ENCODE assay signal across 16 cellular contexts in genomic region chr20:4092136-4092479, GRCh38. TPM values are rescaled to one million over a fixed set of nuclear protein-coding genes. Genes with fewer than 3 reads are reported as not detected.
DNase-seq lines count a peak whose midpoint lies in the region; ATAC-seq and TF ChIP-seq lines count a peak whose summit lies in the region.
"Had no signal": no experiment of that assay in that cellular context is flagged by ENCODE, and none has a peak within 500 bp of the region (broad histone marks: within the 10 kb centered on the region; RNA-seq: fewer than 3 reads in every experiment).

No MANE protein-coding gene starts in this region.

- H3K27me3 ChIP-seq in CD4-positive, alpha-beta T cell (ENCODE audit: control insufficient read depth, insufficient read depth, low read length), result no peaks in the 10 kb centered on the region
- peaks cover 12% of the 10 kb centered on the region; the same call in 1 of the 2 replicates for H3K27me3 ChIP-seq in OCI-LY3 (ENCODE audit: low read depth, low read length)
- no peaks in the 10 kb centered on the region for H3K27me3 ChIP-seq in fibroblast of lung (ENCODE audit: control insufficient read depth, insufficient read depth, low read length)
- no peaks in the 10 kb centered on the region for H3K27me3 ChIP-seq in upper lobe of left lung

- peaks cover 2% of the 10 kb centered on the region for H3K9me3 Mint-ChIP-seq in CD4-positive, alpha-beta T cell

- H3K9ac ChIP-seq in OCI-LY3 (ENCODE audit: low read length), result no peak overlapping the region
- no peak overlapping the region for H3K9ac ChIP-seq in fibroblast of lung (ENCODE audit: insufficient read depth, low read length)

- H3K79me2 ChIP-seq in OCI-LY3 (ENCODE audit: low read length) (no peaks in the 10 kb centered on the region), fibroblast of lung (ENCODE audit: control insufficient read depth, insufficient read depth, low read length) (no peaks in the 10 kb centered on the region), OCI-LY7 (ENCODE audit: insufficient read depth, low read depth, low read length) (no peaks in the 10 kb centered on the region)

- H3K4me3 ChIP-seq in OCI-LY3 (ENCODE audit: low read length), result no peak overlapping the region
- no peak overlapping the region for H3K4me3 ChIP-seq in fibroblast of lung (replicated peaks in 1 of 4; ENCODE audit: control extremely low read depth in 1 of 4, insufficient read depth in 1 of 4, low read depth in 3 of 4, low read length in 4 of 4)
- no peak overlapping the region for H3K4me3 ChIP-seq in upper lobe of left lung
- H3K4me3 ChIP-seq in OCI-LY7 (ENCODE audit: low read depth, low read length, poor library complexity, severe bottlenecking), result no peak overlapping the region
- H3K4me3 ChIP-seq: GM12878, GM23248, K562, SK-N-MC had no signal

- no peak overlapping the region for H3K27ac Mint-ChIP-seq in CD4-positive, alpha-beta T cell
- H3K27ac Mint-ChIP-seq: CD4-positive, alpha-beta memory T cell had no signal

- H4K20me1 ChIP-seq in OCI-LY3 (ENCODE audit: insufficient read depth, low read length) (no peaks in the 10 kb centered on the region), fibroblast of lung (ENCODE audit: control insufficient read depth, extremely low read depth, insufficient read depth, low read length) (no peaks in the 10 kb centered on the region), OCI-LY7 (ENCODE audit: insufficient read depth, low read length) (no peaks in the 10 kb centered on the region)

- H3K4me3 Mint-ChIP-seq in CD4-positive, alpha-beta T cell, result no peak overlapping the region
- H3K4me3 Mint-ChIP-seq: CD4-positive, alpha-beta memory T cell had no signal

- H3K4me2 ChIP-seq in OCI-LY3 (ENCODE audit: low read length), result peak overlapping the region; percentile 20; the same call in 1 of the 2 replicates
- no peak overlapping the region for H3K4me2 ChIP-seq in fibroblast of lung (ENCODE audit: extremely low read depth, insufficient read depth, low read length)
- H3K4me2 ChIP-seq in OCI-LY7 (ENCODE audit: low read length), result no peak overlapping the region

- no peak for ATAC-seq in CD4-positive, alpha-beta T cell (ENCODE audit: poor library complexity)
- ATAC-seq in upper lobe of left lung (ENCODE audit: low FRiP score in 2 of 2) (no peak), HG02759 (IDR thresholded peaks at IDR 0.05; ENCODE audit: unreplicated experiment) (no peak), HG02852 (IDR thresholded peaks at IDR 0.05; ENCODE audit: unreplicated experiment) (no peak)

- no TSS peak for BruUV-seq in OCI-LY7 (replicated peaks; lab: Mats Ljungman, UMichigan)

- TF ChIP-seq EP300 in upper lobe of left lung (IDR thresholded peaks at IDR 0.05), result no peak

- POLR2A ChIA-PET in CD4-positive, alpha-beta T cell (lab: Charles Lee), result no interaction called here
- POLR2A ChIA-PET in OCI-LY7 (lab: Charles Lee), result no interaction called here

- DNase-seq in CD4-positive, alpha-beta T cell, result no peak
- no peak for DNase-seq in fibroblast of lung (ENCODE audit: low read depth in 2 of 2)
- no peak for DNase-seq in upper lobe of left lung
- DNase-seq in OCI-LY7 (ENCODE audit: low spot score), result no peak
- DNase-seq: AML-193; NCI-H187 treated with DMSO at 0.1 percent for 48 hours; NK-92 treated with Interleukin-12 subunit alpha and Interleukin-12 subunit beta, amount 100 ng/mL, for 24 hours had no signal

- intact Hi-C loops in CD4-positive, alpha-beta T cell (cut with DNase I, micrococcal nuclease), result loop anchor here in 1 of 2 experiments (2.0 kb wide), 1 partner anchor 415 kb away; no protein-coding TSS in a partner anchor
- intact Hi-C loops in OCI-LY7 (cut with micrococcal nuclease; ENCODE audit: unreplicated experiment), result no loop called here

- no peaks in the 10 kb centered on the region for H3K4me1 Mint-ChIP-seq in CD4-positive, alpha-beta T cell (ENCODE audit: low read depth)

- 69 to 74% methylated on average over 6 of the region's 6 CpGs for WGBS in upper lobe of left lung, 2 donors

- TF ChIP-seq POLR2A in upper lobe of left lung (IDR thresholded peaks at IDR 0.05), result no peak

- TF ChIP-seq CTCF in 22Rv1 (IDR thresholded peaks at IDR 0.05) (peak; percentile 63), OCI-LY3 (IDR thresholded peaks at IDR 0.05; ENCODE audit: low read depth, low read length) (no peak), fibroblast of lung (conservative IDR thresholded peaks at IDR 0.05 in 1 of 2, IDR thresholded peaks at IDR 0.05 in 1 of 2; ENCODE audit: low read depth in 1 of 2, low read length in 2 of 2) (no peak), upper lobe of left lung (IDR thresholded peaks at IDR 0.05) (no peak), OCI-LY7 (conservative IDR thresholded peaks at IDR 0.05; ENCODE audit: low read length) (no peak; the same call in 1 of the 2 replicates)
- peak; percentile 7 for TF ChIP-seq CTCF in CD4-positive, alpha-beta T cell (IDR thresholded peaks at IDR 0.05)

- H2AFZ ChIP-seq in OCI-LY3 (ENCODE audit: low read depth, low read length) (no peak overlapping the region), fibroblast of lung (ENCODE audit: low read length) (no peak overlapping the region), OCI-LY7 (ENCODE audit: low read length) (no peak overlapping the region)
- H2AFZ ChIP-seq: GM23248 had no signal

- no peaks in the 10 kb centered on the region for H3K9me3 ChIP-seq in CD4-positive, alpha-beta T cell (ENCODE audit: control insufficient read depth, low read length)
- H3K9me3 ChIP-seq in OCI-LY3 (ENCODE audit: insufficient read depth, low read length) (peaks cover 14% of the 10 kb centered on the region), fibroblast of lung (ENCODE audit: control insufficient read depth, insufficient read depth, low read depth, low read length) (no peaks in the 10 kb centered on the region), upper lobe of left lung (no peaks in the 10 kb centered on the region), OCI-LY7 (ENCODE audit: low read length) (peaks cover 5% of the 10 kb centered on the region; the same call in 1 of the 2 replicates)

- H3K4me1 ChIP-seq in OCI-LY3 (ENCODE audit: low read length) (0 out of 2 replicates have a peak, but pooled peaks cover 3% of the 10 kb centered on the region), fibroblast of lung (ENCODE audit: control insufficient read depth, extremely low read depth, insufficient read depth, low read length) (peaks cover 16% of the 10 kb centered on the region), upper lobe of left lung (peaks cover 0 to 5% (median 2%) of the 10 kb centered on the region in 4 donors), OCI-LY7 (ENCODE audit: insufficient read depth, low read length, poor library complexity, severe bottlenecking) (no peaks in the 10 kb centered on the region)

- CTCF ChIA-PET in CD4-positive, alpha-beta T cell (lab: Charles Lee), result interaction anchor here (0.7 to 1.3 kb wide), 3 partner anchors 9 to 222 kb away, joined by 3 to 4 read pairs (median 3); no protein-coding TSS in a partner anchor
- CTCF ChIA-PET in OCI-LY7 (lab: Charles Lee; ENCODE audit: unreplicated experiment), result no interaction called here

- peaks cover 16% of the 10 kb centered on the region for H3K27me3 Mint-ChIP-seq in CD4-positive, alpha-beta T cell

- H3K36me3 ChIP-seq in OCI-LY3 (replicated peaks; ENCODE audit: low read depth, low read length) (peaks cover 3% of the 10 kb centered on the region), fibroblast of lung (ENCODE audit: control insufficient read depth, insufficient read depth, low read length) (no peaks in the 10 kb centered on the region), upper lobe of left lung (no peaks in the 10 kb centered on the region), OCI-LY7 (ENCODE audit: insufficient read depth, low read length) (no peaks in the 10 kb centered on the region)

- no peaks in the 10 kb centered on the region for H3K9me2 ChIP-seq in OCI-LY7 (ENCODE audit: insufficient read depth, low read length)

- H3K27ac ChIP-seq in 22Rv1 (no peak overlapping the region), OCI-LY3 (ENCODE audit: low read length) (no peak overlapping the region), fibroblast of lung (ENCODE audit: insufficient read depth, low read length) (peak overlapping the region; percentile 85), upper lobe of left lung (no peak overlapping the region), OCI-LY7 (ENCODE audit: low read depth, low read length, poor library complexity, severe bottlenecking) (no peak overlapping the region)
- no peak overlapping the region for H3K27ac ChIP-seq in CD4-positive, alpha-beta T cell (ENCODE audit: low read depth, low read length)
- H3K27ac ChIP-seq: SK-N-MC had no signal

- no peaks in the 10 kb centered on the region for H3K36me3 Mint-ChIP-seq in CD4-positive, alpha-beta T cell (ENCODE audit: low read depth)

RNA-seq across cellular contexts. Expression of gene SMOX, which starts 56.5 kb away (rescaled TPM):
- total RNA-seq in CD4-positive, alpha-beta T cell, result 1 to 10 TPM; 1.0 to 2.4 TPM
- total RNA-seq in fibroblast of lung (9.2 and 11.9 TPM in 2 replicates), upper lobe of left lung (1 to 10 TPM; 2.3 to 8.4 (median 3.9) TPM), OCI-LY7 (2022) (0.51 TPM in 1 of 2 replicates, not detected in the other)
- polyA plus RNA-seq in fibroblast of lung, result 2.5 and 3.0 TPM in 2 replicates
- 7.2 and 11.8 TPM in 2 replicates for polyA plus RNA-seq in fibroblast of lung (2012)
- polyA minus RNA-seq in fibroblast of lung (ENCODE audit: low replicate concordance), result 4.9 and 8.8 TPM in 2 replicates
- total RNA-seq in OCI-LY7 (2014; rRNA removed; shearing (Covaris generic)), result 0.28 TPM in 1 of 2 replicates, not detected in the other

Comparison
In these comparisons a context has a peak if more than half of its experiments do, and no peak if none do; other contexts are left out.
1. CTCF ChIP-seq: peak in 22Rv1 (single experiment) and CD4-positive, alpha-beta T cell (single experiment); none in OCI-LY3 (single experiment), fibroblast of lung (0 of 2), upper lobe of left lung (0 of 6) and OCI-LY7 (single experiment).